Comparison of ENCODE assay signal across 8 cellular contexts in genomic region chr16:74709477-74709877, GRCh38. TPM values are rescaled to one million over a fixed set of nuclear protein-coding genes. Genes with fewer than 3 reads are reported as not detected.
A peak's percentile ranks its signal among the peaks of the same experiment; 100 is the strongest.
DNase-seq lines count a peak whose midpoint lies in the region; ATAC-seq lines count a peak whose summit lies in the region.

No MANE protein-coding gene starts in this region.

- H2BK12ac ChIP-seq in neuronal stem cell (ENCODE audit: low read length), result no peak overlapping the region

- no peak overlapping the region for H3K18ac ChIP-seq in neuronal stem cell (ENCODE audit: low read length)

- H3K36me3 ChIP-seq in neuronal stem cell (replicated peaks in 1 of 2; ENCODE audit: control insufficient read depth in 2 of 2, insufficient read depth in 2 of 2, low read length in 2 of 2), result no peaks in the 10 kb centered on the region

- H3K27me3 ChIP-seq in neuronal stem cell (ENCODE audit: control insufficient read depth in 3 of 3, insufficient read depth in 3 of 3, low read depth in 1 of 3, low read length in 3 of 3), result peaks cover 0 to 25% (median 0%) of the 10 kb centered on the region in 3 experiments

- H3K79me1 ChIP-seq in neuronal stem cell (ENCODE audit: low read depth, low read length), result no peaks in the 10 kb centered on the region

- H3K27ac ChIP-seq in neuronal stem cell (replicated peaks; ENCODE audit: low read length), result no peak overlapping the region

- DNase-seq in DMS53 (lab: John Stamatoyannopoulos, UW), result peak; percentile 78
- peak; percentile 58 for DNase-seq in LHCN-M2 (ENCODE audit: low read depth)
- DNase-seq in RPMI8226, result peak; percentile 88
- peak; percentile 68 to 70 for DNase-seq in activated T-helper 1 cell treated with anti-CD3 and anti-CD28 coated beads, Interleukin-2, amount 50 U/mL, for 16 hours (ENCODE audit: low read depth in 1 of 2, low spot score in 1 of 2)
- peak; percentile 75 for DNase-seq in fibroblast of peridontal ligament (ENCODE audit: extremely low read depth)
- peak; percentile 79 for DNase-seq in neuronal stem cell (ENCODE audit: low spot score)
- DNase-seq in stromal cell of bone marrow (ENCODE audit: low read depth), result peak; percentile 50

- H3K14ac ChIP-seq in neuronal stem cell (ENCODE audit: low read length), result no peak overlapping the region

- no peaks in the 10 kb centered on the region for H3K9me3 ChIP-seq in neuronal stem cell (replicated peaks in 1 of 2; ENCODE audit: control insufficient read depth in 2 of 2, insufficient read depth in 1 of 2, low read depth in 1 of 2, low read length in 2 of 2)

- H3K23ac ChIP-seq in neuronal stem cell (ENCODE audit: low read depth, low read length, poor library complexity), result no peak overlapping the region

- no peaks in the 10 kb centered on the region for H3K4me1 ChIP-seq in neuronal stem cell (ENCODE audit: control insufficient read depth in 2 of 2, insufficient read depth in 1 of 2, low read depth in 1 of 2, low read length in 2 of 2)

- no peak overlapping the region for H2AK5ac ChIP-seq in neuronal stem cell (ENCODE audit: low read depth, low read length)

- H2AFZ ChIP-seq in neuronal stem cell (ENCODE audit: low read length), result no peak overlapping the region

- no peak overlapping the region for H3K4me2 ChIP-seq in neuronal stem cell (ENCODE audit: insufficient read depth, low read length, poor library complexity, severe bottlenecking)

- no peak overlapping the region for H3K9ac ChIP-seq in neuronal stem cell (ENCODE audit: low read depth, low read length, poor library complexity)

- H4K91ac ChIP-seq in neuronal stem cell (ENCODE audit: low read depth, low read length, poor library complexity), result no peak overlapping the region

- no CpG with 5 or more reads among the region's 6 CpGs for WGBS in neuronal stem cell (ENCODE audit: extremely low coverage in 2 of 2, insufficient read length in 2 of 2, insufficient replicate concordance in 1 of 2), 2 donors

- ATAC-seq in GM21723 (IDR thresholded peaks at IDR 0.05; ENCODE audit: unreplicated experiment), result peak; percentile 92

- no peak overlapping the region for H2BK5ac ChIP-seq in neuronal stem cell (ENCODE audit: low read length)

- no peak overlapping the region for H3K4me3 ChIP-seq in neuronal stem cell (ENCODE audit: low read length in 2 of 2)

- H2BK15ac ChIP-seq in neuronal stem cell (ENCODE audit: low read length), result no peak overlapping the region

- no peak overlapping the region for H3K4ac ChIP-seq in neuronal stem cell (ENCODE audit: low read length)

- H2BK120ac ChIP-seq in neuronal stem cell (ENCODE audit: low read depth, low read length), result no peak overlapping the region

- H4K8ac ChIP-seq in neuronal stem cell (ENCODE audit: low read depth, low read length), result no peak overlapping the region

RNA-seq across cellular contexts. Expression of gene MLKL, which starts 8.8 kb away (rescaled TPM):
- 9.4 and 10.4 TPM in 2 replicates for total RNA-seq in LHCN-M2 (2014; rRNA removed)
- 4.1 TPM for polyA plus RNA-seq in LHCN-M2 (2012)
- 0.10 TPM for polyA plus RNA-seq in neuronal stem cell (2013, experiment 1 of 2)
- polyA plus RNA-seq in neuronal stem cell (2013, experiment 2 of 2), result 0.01 TPM

RNA-seq across cellular contexts. Expression of gene RFWD3, which starts 42.8 kb away (rescaled TPM):
- 49.8 and 54.4 TPM in 2 replicates for total RNA-seq in LHCN-M2 (2014; rRNA removed)
- 17.3 TPM for polyA plus RNA-seq in LHCN-M2 (2012)
- 24.6 TPM for polyA plus RNA-seq in neuronal stem cell (2013, experiment 1 of 2)
- 25.1 TPM for polyA plus RNA-seq in neuronal stem cell (2013, experiment 2 of 2)
